ENCODE assay signal across 1 cellular context in the genomic region with DNA sequence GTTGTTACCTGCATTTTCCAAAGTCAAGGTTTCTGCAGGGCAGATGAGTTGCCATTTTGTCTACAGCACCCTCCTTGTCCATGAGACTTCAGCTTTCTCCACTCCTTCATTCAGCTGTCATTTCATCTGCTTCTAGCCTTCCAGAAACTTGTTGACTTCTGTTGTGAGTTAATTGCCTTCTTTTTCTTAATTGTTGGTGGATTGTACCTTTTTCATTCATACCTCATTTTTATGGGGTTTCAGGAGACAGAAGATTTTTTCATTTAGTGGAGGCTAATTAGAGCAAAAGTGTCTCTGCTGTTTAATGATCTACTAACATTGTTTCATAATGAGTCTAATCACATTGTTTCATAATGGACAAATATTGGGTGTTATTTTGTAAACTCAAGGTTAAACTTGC.
TF ChIP-seq lines count a peak whose summit lies in the region.

No MANE protein-coding gene starts in this region.

TF ChIP-seq in WTC11, 78 proteins besides CTCF, POLR2A, EP300 and RAD21 (continued from another document):
- TF ChIP-seq, protein P1, sequence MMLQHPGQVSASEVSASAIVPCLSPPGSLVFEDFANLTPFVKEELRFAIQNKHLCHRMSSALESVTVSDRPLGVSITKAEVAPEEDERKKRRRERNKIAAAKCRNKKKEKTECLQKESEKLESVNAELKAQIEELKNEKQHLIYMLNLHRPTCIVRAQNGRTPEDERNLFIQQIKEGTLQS (CRISPR knock-in tag; conservative IDR thresholded peaks at IDR 0.05), result no peak
- TF ChIP-seq, protein P2, sequence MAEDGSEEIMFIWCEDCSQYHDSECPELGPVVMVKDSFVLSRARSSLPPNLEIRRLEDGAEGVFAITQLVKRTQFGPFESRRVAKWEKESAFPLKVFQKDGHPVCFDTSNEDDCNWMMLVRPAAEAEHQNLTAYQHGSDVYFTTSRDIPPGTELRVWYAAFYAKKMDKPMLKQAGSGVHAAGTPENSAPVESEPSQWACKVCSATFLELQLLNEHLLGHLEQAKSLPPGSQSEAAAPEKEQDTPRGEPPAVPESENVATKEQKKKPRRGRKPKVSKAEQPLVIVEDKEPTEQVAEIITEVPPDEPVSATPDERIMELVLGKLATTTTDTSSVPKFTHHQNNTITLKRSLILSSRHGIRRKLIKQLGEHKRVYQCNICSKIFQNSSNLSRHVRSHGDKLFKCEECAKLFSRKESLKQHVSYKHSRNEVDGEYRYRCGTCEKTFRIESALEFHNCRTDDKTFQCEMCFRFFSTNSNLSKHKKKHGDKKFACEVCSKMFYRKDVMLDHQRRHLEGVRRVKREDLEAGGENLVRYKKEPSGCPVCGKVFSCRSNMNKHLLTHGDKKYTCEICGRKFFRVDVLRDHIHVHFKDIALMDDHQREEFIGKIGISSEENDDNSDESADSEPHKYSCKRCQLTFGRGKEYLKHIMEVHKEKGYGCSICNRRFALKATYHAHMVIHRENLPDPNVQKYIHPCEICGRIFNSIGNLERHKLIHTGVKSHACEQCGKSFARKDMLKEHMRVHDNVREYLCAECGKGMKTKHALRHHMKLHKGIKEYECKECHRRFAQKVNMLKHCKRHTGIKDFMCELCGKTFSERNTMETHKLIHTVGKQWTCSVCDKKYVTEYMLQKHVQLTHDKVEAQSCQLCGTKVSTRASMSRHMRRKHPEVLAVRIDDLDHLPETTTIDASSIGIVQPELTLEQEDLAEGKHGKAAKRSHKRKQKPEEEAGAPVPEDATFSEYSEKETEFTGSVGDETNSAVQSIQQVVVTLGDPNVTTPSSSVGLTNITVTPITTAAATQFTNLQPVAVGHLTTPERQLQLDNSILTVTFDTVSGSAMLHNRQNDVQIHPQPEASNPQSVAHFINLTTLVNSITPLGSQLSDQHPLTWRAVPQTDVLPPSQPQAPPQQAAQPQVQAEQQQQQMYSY (CRISPR knock-in tag; IDR thresholded peaks at IDR 0.05), result no peak
- TF ChIP-seq NFATC4 (CRISPR knock-in tag; IDR thresholded peaks at IDR 0.05), result no peak
- TF ChIP-seq, protein P3, sequence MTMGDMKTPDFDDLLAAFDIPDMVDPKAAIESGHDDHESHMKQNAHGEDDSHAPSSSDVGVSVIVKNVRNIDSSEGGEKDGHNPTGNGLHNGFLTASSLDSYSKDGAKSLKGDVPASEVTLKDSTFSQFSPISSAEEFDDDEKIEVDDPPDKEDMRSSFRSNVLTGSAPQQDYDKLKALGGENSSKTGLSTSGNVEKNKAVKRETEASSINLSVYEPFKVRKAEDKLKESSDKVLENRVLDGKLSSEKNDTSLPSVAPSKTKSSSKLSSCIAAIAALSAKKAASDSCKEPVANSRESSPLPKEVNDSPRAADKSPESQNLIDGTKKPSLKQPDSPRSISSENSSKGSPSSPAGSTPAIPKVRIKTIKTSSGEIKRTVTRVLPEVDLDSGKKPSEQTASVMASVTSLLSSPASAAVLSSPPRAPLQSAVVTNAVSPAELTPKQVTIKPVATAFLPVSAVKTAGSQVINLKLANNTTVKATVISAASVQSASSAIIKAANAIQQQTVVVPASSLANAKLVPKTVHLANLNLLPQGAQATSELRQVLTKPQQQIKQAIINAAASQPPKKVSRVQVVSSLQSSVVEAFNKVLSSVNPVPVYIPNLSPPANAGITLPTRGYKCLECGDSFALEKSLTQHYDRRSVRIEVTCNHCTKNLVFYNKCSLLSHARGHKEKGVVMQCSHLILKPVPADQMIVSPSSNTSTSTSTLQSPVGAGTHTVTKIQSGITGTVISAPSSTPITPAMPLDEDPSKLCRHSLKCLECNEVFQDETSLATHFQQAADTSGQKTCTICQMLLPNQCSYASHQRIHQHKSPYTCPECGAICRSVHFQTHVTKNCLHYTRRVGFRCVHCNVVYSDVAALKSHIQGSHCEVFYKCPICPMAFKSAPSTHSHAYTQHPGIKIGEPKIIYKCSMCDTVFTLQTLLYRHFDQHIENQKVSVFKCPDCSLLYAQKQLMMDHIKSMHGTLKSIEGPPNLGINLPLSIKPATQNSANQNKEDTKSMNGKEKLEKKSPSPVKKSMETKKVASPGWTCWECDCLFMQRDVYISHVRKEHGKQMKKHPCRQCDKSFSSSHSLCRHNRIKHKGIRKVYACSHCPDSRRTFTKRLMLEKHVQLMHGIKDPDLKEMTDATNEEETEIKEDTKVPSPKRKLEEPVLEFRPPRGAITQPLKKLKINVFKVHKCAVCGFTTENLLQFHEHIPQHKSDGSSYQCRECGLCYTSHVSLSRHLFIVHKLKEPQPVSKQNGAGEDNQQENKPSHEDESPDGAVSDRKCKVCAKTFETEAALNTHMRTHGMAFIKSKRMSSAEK (CRISPR knock-in tag; IDR thresholded peaks at IDR 0.05; ENCODE audit: borderline replicate concordance), result no peak
- TF ChIP-seq, protein P4, sequence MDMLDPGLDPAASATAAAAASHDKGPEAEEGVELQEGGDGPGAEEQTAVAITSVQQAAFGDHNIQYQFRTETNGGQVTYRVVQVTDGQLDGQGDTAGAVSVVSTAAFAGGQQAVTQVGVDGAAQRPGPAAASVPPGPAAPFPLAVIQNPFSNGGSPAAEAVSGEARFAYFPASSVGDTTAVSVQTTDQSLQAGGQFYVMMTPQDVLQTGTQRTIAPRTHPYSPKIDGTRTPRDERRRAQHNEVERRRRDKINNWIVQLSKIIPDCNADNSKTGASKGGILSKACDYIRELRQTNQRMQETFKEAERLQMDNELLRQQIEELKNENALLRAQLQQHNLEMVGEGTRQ (CRISPR knock-in tag; IDR thresholded peaks at IDR 0.05), result no peak
- no peak for TF ChIP-seq ESRRA (CRISPR knock-in tag; IDR thresholded peaks at IDR 0.05; ENCODE audit: borderline replicate concordance)
- TF ChIP-seq, protein P5, sequence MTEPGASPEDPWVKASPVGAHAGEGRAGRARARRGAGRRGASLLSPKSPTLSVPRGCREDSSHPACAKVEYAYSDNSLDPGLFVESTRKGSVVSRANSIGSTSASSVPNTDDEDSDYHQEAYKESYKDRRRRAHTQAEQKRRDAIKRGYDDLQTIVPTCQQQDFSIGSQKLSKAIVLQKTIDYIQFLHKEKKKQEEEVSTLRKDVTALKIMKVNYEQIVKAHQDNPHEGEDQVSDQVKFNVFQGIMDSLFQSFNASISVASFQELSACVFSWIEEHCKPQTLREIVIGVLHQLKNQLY (CRISPR knock-in tag; IDR thresholded peaks at IDR 0.05), result no peak
- no peak for TF ChIP-seq JAZF1 (CRISPR knock-in tag; IDR thresholded peaks at IDR 0.05)
- TF ChIP-seq ATF1 (CRISPR knock-in tag; IDR thresholded peaks at IDR 0.05), result no peak
- TF ChIP-seq CBFB (CRISPR knock-in tag; IDR thresholded peaks at IDR 0.05; ENCODE audit: low read depth), result no peak
- no peak for TF ChIP-seq ZNF416 (CRISPR knock-in tag; IDR thresholded peaks at IDR 0.05)
